Comparison of ENCODE assay signal across 8 cellular contexts in the genomic region with DNA sequence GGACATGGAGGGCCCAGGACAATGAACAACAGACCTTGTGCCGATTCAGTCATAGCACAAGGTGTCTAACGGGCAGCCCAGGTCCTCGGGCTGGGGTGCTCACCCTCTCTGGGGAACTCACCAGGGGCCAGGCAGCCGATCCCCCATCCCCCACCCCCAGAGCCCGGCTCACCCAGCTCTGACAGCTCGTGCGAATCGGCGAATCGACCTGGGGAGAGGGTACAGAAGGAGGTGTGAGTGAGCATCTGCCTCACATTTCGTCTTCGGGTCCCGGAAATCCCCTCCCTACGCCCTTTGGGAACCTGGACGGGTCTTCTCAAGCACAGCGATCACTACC. TPM values are rescaled to one million over a fixed set of nuclear protein-coding genes. Genes with fewer than 3 reads are reported as not detected.
DNase-seq lines count a peak whose midpoint lies in the region; FAIRE-seq lines count a peak whose summit lies in the region.

No MANE protein-coding gene starts in this region.

- peaks cover 22% of the 10 kb centered on the region for H3K4me1 Mint-ChIP-seq in activated T-helper 1 cell treated with anti-CD3 and anti-CD28 coated beads, Interleukin-12 subunit alpha, Interleukin-12 subunit beta, Interleukin-2, Interleukin-4 antibody, amounts not matched to agents 30 ng/mL and 10 ng/mL and 1 ng/mL, durations not matched to agents 14 hours and 24 hours and 36 hours (ENCODE audit: low read depth)

- peak overlapping the region; percentile 92 for H3K27ac Mint-ChIP-seq in activated T-helper 1 cell treated with anti-CD3 and anti-CD28 coated beads, Interleukin-12 subunit alpha, Interleukin-12 subunit beta, Interleukin-2, Interleukin-4 antibody, amounts not matched to agents 30 ng/mL and 10 ng/mL and 1 ng/mL, durations not matched to agents 14 hours and 24 hours and 36 hours

- H3K27me3 Mint-ChIP-seq in activated T-helper 1 cell treated with anti-CD3 and anti-CD28 coated beads, Interleukin-12 subunit alpha, Interleukin-12 subunit beta, Interleukin-2, Interleukin-4 antibody, amounts not matched to agents 30 ng/mL and 10 ng/mL and 1 ng/mL, durations not matched to agents 14 hours and 24 hours and 36 hours (ENCODE audit: insufficient read depth) = peaks cover 10% of the 10 kb centered on the region

- H3K27ac ChIP-seq in iPS-20b (ENCODE audit: low read length) (no peak overlapping the region), temporal lobe (ENCODE audit: low read depth, low read length) (peak overlapping the region; percentile 90)

- peak; percentile 23 for DNase-seq in stimulated activated CD4-positive, alpha-beta T cell treated with anti-CD3 and anti-CD28 coated beads, Interleukin-4, amount 100 ng/mL, for 1 hour
- no peak for DNase-seq in stimulated activated CD4-positive, alpha-beta T cell treated with anti-CD3 and anti-CD28 coated beads, Interleukin-4, amount 100 ng/mL, for 4 hours
- no peak for DNase-seq in activated T-helper 1 cell treated with anti-CD3 and anti-CD28 coated beads, Interleukin-12 subunit alpha, Interleukin-12 subunit beta, Interleukin-2, Interleukin-4 antibody, amounts not matched to agents 30 ng/mL and 10 ng/mL and 1 ng/mL, durations not matched to agents 14 hours and 24 hours and 36 hours (ENCODE audit: low spot score)
- DNase-seq in AG08395 (ENCODE audit: low spot score) (no peak), HUDEP-2 (lab: John Stamatoyannopoulos, UW; ENCODE audit: unreplicated experiment in 76 of 76) (no peak), HTR-8/SVneo (ENCODE audit: insufficient read length, low spot score) (no peak)

- peaks cover 20% of the 10 kb centered on the region; the same call in 1 of the 2 replicates for H3K4me1 ChIP-seq in iPS-20b (ENCODE audit: insufficient read depth, low read length)

- H3K9me3 ChIP-seq in iPS-20b (ENCODE audit: insufficient read depth, low read depth, low read length) = no peaks in the 10 kb centered on the region

- H3K36me3 ChIP-seq in iPS-20b (ENCODE audit: insufficient read depth, low read depth, low read length) = peaks cover 29% of the 10 kb centered on the region

- peak overlapping the region; percentile 98 for H3K4me3 Mint-ChIP-seq in activated T-helper 1 cell treated with anti-CD3 and anti-CD28 coated beads, Interleukin-12 subunit alpha, Interleukin-12 subunit beta, Interleukin-2, Interleukin-4 antibody, amounts not matched to agents 30 ng/mL and 10 ng/mL and 1 ng/mL, durations not matched to agents 14 hours and 24 hours and 36 hours

- H3K9ac ChIP-seq in iPS-20b (ENCODE audit: low read depth, low read length) = peak overlapping the region; percentile 74; the same call in 1 of the 2 replicates

- FAIRE-seq in HTR-8/SVneo (lab: Jason Lieb, UNC) = no peak

- H3K9me3 Mint-ChIP-seq in activated T-helper 1 cell treated with anti-CD3 and anti-CD28 coated beads, Interleukin-12 subunit alpha, Interleukin-12 subunit beta, Interleukin-2, Interleukin-4 antibody, amounts not matched to agents 30 ng/mL and 10 ng/mL and 1 ng/mL, durations not matched to agents 14 hours and 24 hours and 36 hours = no peaks in the 10 kb centered on the region

- peak overlapping the region; percentile 93 for H3K4me3 ChIP-seq in iPS-20b (ENCODE audit: low read length)

- peaks cover 9% of the 10 kb centered on the region for H3K36me3 Mint-ChIP-seq in activated T-helper 1 cell treated with anti-CD3 and anti-CD28 coated beads, Interleukin-12 subunit alpha, Interleukin-12 subunit beta, Interleukin-2, Interleukin-4 antibody, amounts not matched to agents 30 ng/mL and 10 ng/mL and 1 ng/mL, durations not matched to agents 14 hours and 24 hours and 36 hours (ENCODE audit: low read depth)

- peaks cover 15% of the 10 kb centered on the region for H3K27me3 ChIP-seq in iPS-20b (ENCODE audit: insufficient read depth, low read length)

- intact Hi-C loops in activated T-helper 1 cell treated with anti-CD3 and anti-CD28 coated beads, Interleukin-12 subunit alpha, Interleukin-12 subunit beta, Interleukin-2, Interleukin-4 antibody, amounts not matched to agents 30 ng/mL and 10 ng/mL and 1 ng/mL, durations not matched to agents 14 hours and 24 hours and 36 hours (cut with micrococcal nuclease) = loop anchor here (2.0 to 5.0 kb wide), 3 partner anchors 700 to 1510 kb away; partner anchors contain the start of genes ATG13, CSTPP1, HARBI1 and PSMC3

RNA-seq across cellular contexts. Expression of gene PEX16, which starts 0.4 kb away (rescaled TPM):
- 37.4 and 44.6 TPM in 2 replicates for total RNA-seq in activated T-helper 1 cell treated with anti-CD3 and anti-CD28 coated beads, Interleukin-12 subunit alpha, Interleukin-12 subunit beta, Interleukin-2, Interleukin-4 antibody, amounts not matched to agents 30 ng/mL and 10 ng/mL and 1 ng/mL, durations not matched to agents 14 hours and 24 hours and 36 hours
- 13.0 TPM for total RNA-seq in temporal lobe

RNA-seq across cellular contexts. Expression of gene LARGE2, which starts 5.2 kb away (rescaled TPM):
- not detected in 2 replicates for total RNA-seq in activated T-helper 1 cell treated with anti-CD3 and anti-CD28 coated beads, Interleukin-12 subunit alpha, Interleukin-12 subunit beta, Interleukin-2, Interleukin-4 antibody, amounts not matched to agents 30 ng/mL and 10 ng/mL and 1 ng/mL, durations not matched to agents 14 hours and 24 hours and 36 hours
- total RNA-seq in temporal lobe = 0.25 TPM

RNA-seq across cellular contexts. Expression of gene FREY1, which starts 10.2 kb away (rescaled TPM):
- 0.59 and 1.9 TPM in 2 replicates for total RNA-seq in activated T-helper 1 cell treated with anti-CD3 and anti-CD28 coated beads, Interleukin-12 subunit alpha, Interleukin-12 subunit beta, Interleukin-2, Interleukin-4 antibody, amounts not matched to agents 30 ng/mL and 10 ng/mL and 1 ng/mL, durations not matched to agents 14 hours and 24 hours and 36 hours
- 0.25 TPM for total RNA-seq in temporal lobe

RNA-seq across cellular contexts. Expression of gene MAPK8IP1, which starts 31.8 kb away (rescaled TPM):
- 0.51 and 0.91 TPM in 2 replicates for total RNA-seq in activated T-helper 1 cell treated with anti-CD3 and anti-CD28 coated beads, Interleukin-12 subunit alpha, Interleukin-12 subunit beta, Interleukin-2, Interleukin-4 antibody, amounts not matched to agents 30 ng/mL and 10 ng/mL and 1 ng/mL, durations not matched to agents 14 hours and 24 hours and 36 hours
- total RNA-seq in temporal lobe = 75.0 TPM
